In genomic region chr12:9759680-9760592, GRCh38 we compare ENCODE assay signal across 14 cellular contexts. TPM values are rescaled to one million over a fixed set of nuclear protein-coding genes. Genes with fewer than 3 reads are reported as not detected.
DNase-seq lines count a peak whose midpoint lies in the region; ATAC-seq and TF ChIP-seq lines count a peak whose summit lies in the region.
"Had no signal": no experiment of that assay in that cellular context is flagged by ENCODE, and none has a peak within 500 bp of the region (broad histone marks: within the 10 kb centered on the region; RNA-seq: fewer than 3 reads in every experiment).

No MANE protein-coding gene starts in this region.

- ATAC-seq in lower lobe of right lung (no peak), upper lobe of left lung (ENCODE audit: low FRiP score in 2 of 2) (no peak), HG02970 (IDR thresholded peaks at IDR 0.05; ENCODE audit: low FRiP score, unreplicated experiment) (no peak), HG03442 (IDR thresholded peaks at IDR 0.05; ENCODE audit: unreplicated experiment) (no peak)

- TF ChIP-seq POLR2A in upper lobe of left lung (IDR thresholded peaks at IDR 0.05): no peak

- CTCF ChIA-PET in activated naive CD4-positive, alpha-beta T cell treated with anti-CD3 and anti-CD28 coated beads for 36 hours (lab: Charles Lee): interaction anchor here (0.7 to 19.4 kb wide), 10 partner anchors 9 to 112 kb away, joined by 3 to 537 read pairs (median 4); partner anchors contain the start of gene CLEC2D

- 64 to 68% methylated on average over 3 of the region's 3 CpGs for WGBS in upper lobe of left lung, 2 donors

- peak overlapping the region; percentile 99 for H3K27ac Mint-ChIP-seq in activated naive CD4-positive, alpha-beta T cell treated with anti-CD3 and anti-CD28 coated beads for 36 hours
- H3K27ac Mint-ChIP-seq in T-helper 2 cell treated with Interferon-gamma antibody and Interleukin-4, amounts not matched to agents 5 μg/mL and 100 μg/mL, for 36 hours: peak overlapping the region; percentile 97

- H3K4me1 ChIP-seq in lower lobe of right lung (no peaks in the 10 kb centered on the region), upper lobe of left lung (peaks cover 0 to 8% (median 0%) of the 10 kb centered on the region in 4 donors)
- H3K4me1 ChIP-seq: right lobe of liver, uterus had no signal

- no peak for DNase-seq in activated naive CD4-positive, alpha-beta T cell treated with anti-CD3 and anti-CD28 coated beads for 36 hours
- DNase-seq in activated naive CD4-positive, alpha-beta T cell treated with Interleukin-2 at 50 U/mL for 16 hours: no peak
- no peak for DNase-seq in T-helper 2 cell treated with Interferon-gamma antibody and Interleukin-4, amounts not matched to agents 5 μg/mL and 100 μg/mL, for 36 hours (ENCODE audit: low spot score)
- DNase-seq in lower lobe of right lung (no peak), upper lobe of left lung (no peak), hepatic stellate cell (ENCODE audit: low spot score) (no peak)
- DNase-seq: ACHN, NCI-H2171, right lobe of liver, uterus had no signal

- H3K9me3 ChIP-seq in lower lobe of right lung (no peaks in the 10 kb centered on the region), upper lobe of left lung (no peaks in the 10 kb centered on the region)
- H3K9me3 ChIP-seq: right lobe of liver, uterus had no signal

- H3K4me1 Mint-ChIP-seq in activated naive CD4-positive, alpha-beta T cell treated with anti-CD3 and anti-CD28 coated beads for 36 hours (ENCODE audit: low read depth): peaks cover 35% of the 10 kb centered on the region
- peaks cover 50% of the 10 kb centered on the region for H3K4me1 Mint-ChIP-seq in T-helper 2 cell treated with Interferon-gamma antibody and Interleukin-4, amounts not matched to agents 5 μg/mL and 100 μg/mL, for 36 hours (ENCODE audit: low read depth)

- peaks cover 7% of the 10 kb centered on the region for H3K9me3 Mint-ChIP-seq in activated naive CD4-positive, alpha-beta T cell treated with anti-CD3 and anti-CD28 coated beads for 36 hours
- no peaks in the 10 kb centered on the region for H3K9me3 Mint-ChIP-seq in T-helper 2 cell treated with Interferon-gamma antibody and Interleukin-4, amounts not matched to agents 5 μg/mL and 100 μg/mL, for 36 hours

- peak overlapping the region; percentile 48 for H3K4me3 ChIP-seq in lower lobe of right lung
- peak overlapping the region in 3 of 4 donors; percentile 28 to 36 (median 28) for H3K4me3 ChIP-seq in upper lobe of left lung
- H3K4me3 ChIP-seq: right lobe of liver, uterus had no signal

- peaks cover 58% of the 10 kb centered on the region for H3K36me3 Mint-ChIP-seq in activated naive CD4-positive, alpha-beta T cell treated with anti-CD3 and anti-CD28 coated beads for 36 hours (ENCODE audit: low read depth)
- H3K36me3 Mint-ChIP-seq in T-helper 2 cell treated with Interferon-gamma antibody and Interleukin-4, amounts not matched to agents 5 μg/mL and 100 μg/mL, for 36 hours (ENCODE audit: low read depth): peaks cover 51% of the 10 kb centered on the region

- H3K27me3 ChIP-seq in lower lobe of right lung (ENCODE audit: low read depth) (no peaks in the 10 kb centered on the region), upper lobe of left lung (no peaks in the 10 kb centered on the region)
- H3K27me3 ChIP-seq: right lobe of liver, uterus had no signal

- TF ChIP-seq EP300 in upper lobe of left lung (IDR thresholded peaks at IDR 0.05): no peak

- no peak for TF ChIP-seq CTCF in lower lobe of right lung (IDR thresholded peaks at IDR 0.05)
- TF ChIP-seq CTCF in upper lobe of left lung (IDR thresholded peaks at IDR 0.05): no peak

- peak overlapping the region; percentile 95 for H3K4me3 Mint-ChIP-seq in activated naive CD4-positive, alpha-beta T cell treated with anti-CD3 and anti-CD28 coated beads for 36 hours
- H3K4me3 Mint-ChIP-seq in T-helper 2 cell treated with Interferon-gamma antibody and Interleukin-4, amounts not matched to agents 5 μg/mL and 100 μg/mL, for 36 hours: peak overlapping the region; percentile 97

- H3K27ac ChIP-seq in lower lobe of right lung (peak overlapping the region; percentile 51), upper lobe of left lung (peak overlapping the region; percentile 36 to 73 (median 63))

- intact Hi-C loops in activated naive CD4-positive, alpha-beta T cell treated with anti-CD3 and anti-CD28 coated beads for 36 hours (cut with micrococcal nuclease): loop anchor here (1.0 to 2.0 kb wide), 2 partner anchors 15 to 109 kb away; no protein-coding TSS in a partner anchor
- intact Hi-C loops in lower lobe of right lung (cut with DNase I): no loop called here

- no peaks in the 10 kb centered on the region for H3K27me3 Mint-ChIP-seq in activated naive CD4-positive, alpha-beta T cell treated with anti-CD3 and anti-CD28 coated beads for 36 hours (ENCODE audit: low read depth)
- H3K27me3 Mint-ChIP-seq in T-helper 2 cell treated with Interferon-gamma antibody and Interleukin-4, amounts not matched to agents 5 μg/mL and 100 μg/mL, for 36 hours (ENCODE audit: low read depth): no peaks in the 10 kb centered on the region

- H3K36me3 ChIP-seq in lower lobe of right lung: no peaks in the 10 kb centered on the region
- no peaks in the 10 kb centered on the region for H3K36me3 ChIP-seq in upper lobe of left lung
- H3K36me3 ChIP-seq: right lobe of liver, uterus had no signal

RNA-seq across cellular contexts. Expression of gene CD69, which starts 0.8 kb away (rescaled TPM):
- 100 to 1,000 TPM; 150 to 153 TPM for total RNA-seq in activated naive CD4-positive, alpha-beta T cell treated with anti-CD3 and anti-CD28 coated beads for 36 hours
- 11.4 TPM for total RNA-seq in lower lobe of right lung
- total RNA-seq in upper lobe of left lung: 10 to 100 TPM in 3 of 6 donors, 1 to 10 TPM in 3; 2.8 to 25.2 (median 10.6) TPM
- total RNA-seq: bronchial epithelial cell, RPMI7951 had no signal

RNA-seq across cellular contexts. Expression of gene CLECL1, which starts 27.0 kb away (rescaled TPM):
- 1 to 10 TPM; 1.7 to 1.9 TPM for total RNA-seq in activated naive CD4-positive, alpha-beta T cell treated with anti-CD3 and anti-CD28 coated beads for 36 hours
- total RNA-seq in lower lobe of right lung: 1.7 TPM
- total RNA-seq in upper lobe of left lung: 10 to 100 TPM in 1 of 6 donors, 1 to 10 TPM in 1, under 1 TPM in 1, not detected in 3; 0.98 to 33.5 (median 1.0) TPM
- total RNA-seq: bronchial epithelial cell, RPMI7951 had no signal

Comparison
In these comparisons a context has a peak if more than half of its experiments do, and no peak if none do; other contexts are left out.
1. RNA of gene CD69, which starts 0.8 kb away (total RNA-seq): 150 to 153 TPM in activated naive CD4-positive, alpha-beta T cell treated with anti-CD3 and anti-CD28 coated beads for 36 hours; 2.8 to 25.2 TPM in upper lobe of left lung and 11.4 TPM in lower lobe of right lung (single experiment); every median in the first group is over 4 times any median in the second.